ENCODE assay signal across 9 cellular contexts in the genomic region with DNA sequence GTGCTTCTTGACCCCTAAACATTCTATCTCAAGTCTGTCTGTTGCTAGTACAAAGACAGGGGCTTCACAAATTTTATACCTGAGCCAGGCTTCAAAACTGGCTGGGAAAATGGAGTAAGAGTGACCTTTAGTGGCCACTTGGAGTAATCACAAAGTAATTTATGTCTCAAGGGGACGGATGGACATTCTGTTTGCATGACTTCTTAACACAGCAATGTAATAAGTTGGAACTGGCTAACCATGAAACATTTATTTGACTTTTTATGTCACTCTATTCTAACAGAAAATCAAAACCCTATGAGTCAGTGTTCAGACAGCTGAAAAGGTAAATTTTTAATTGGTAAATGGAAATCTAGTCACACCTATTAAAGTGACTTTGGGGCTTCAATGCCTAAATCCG.
A peak's percentile ranks its signal among the peaks of the same experiment; 100 is the strongest.
DNase-seq lines count a peak whose midpoint lies in the region; ATAC-seq, FAIRE-seq and TF ChIP-seq lines count a peak whose summit lies in the region.
"Had no signal": no experiment of that assay in that cellular context is flagged by ENCODE, and none has a peak within 500 bp of the region (broad histone marks: within the 10 kb centered on the region; RNA-seq: fewer than 3 reads in every experiment).

No MANE protein-coding gene starts in this region.

- H3K9me3 Mint-ChIP-seq in stimulated activated naive CD8-positive, alpha-beta T cell treated with anti-CD3 and anti-CD28 coated beads, Interleukin-15, amount 100 ng/mL, for 72 hours: no peaks in the 10 kb centered on the region

- peak; percentile 45 for DNase-seq in HTR-8/SVneo (ENCODE audit: insufficient read length, low spot score)
- DNase-seq in RPMI7951 (ENCODE audit: low read depth): peak; percentile 79
- DNase-seq in fibroblast of lung (ENCODE audit: low read depth in 2 of 2): peak; percentile 80 to 88
- no peak for DNase-seq in osteoblast (ENCODE audit: insufficient read length, low spot score, missing footprints)
- DNase-seq in stimulated activated naive CD8-positive, alpha-beta T cell treated with anti-CD3 and anti-CD28 coated beads, Interleukin-15, amount 100 ng/mL, for 72 hours: no peak

- H3K4me1 ChIP-seq in fibroblast of lung (ENCODE audit: control insufficient read depth, extremely low read depth, insufficient read depth, low read length): peaks cover 4% of the 10 kb centered on the region
- peaks cover 10% of the 10 kb centered on the region for H3K4me1 ChIP-seq in osteoblast (ENCODE audit: insufficient read depth, low read length)

- H3K4me2 ChIP-seq in fibroblast of lung (ENCODE audit: extremely low read depth, insufficient read depth, low read length) (no peak overlapping the region), osteoblast (ENCODE audit: insufficient read depth, low read length) (no peak overlapping the region)

- FAIRE-seq in A204.1 (lab: Jason Lieb, UNC) (peak; percentile 68), HTR-8/SVneo (lab: Jason Lieb, UNC) (no peak)
- FAIRE-seq: colon had no signal

- no peak overlapping the region for H2AFZ ChIP-seq in fibroblast of lung (ENCODE audit: low read length)
- peak overlapping the region; percentile 57 for H2AFZ ChIP-seq in osteoblast (ENCODE audit: low read length)

- H3K79me2 ChIP-seq in fibroblast of lung (ENCODE audit: control insufficient read depth, insufficient read depth, low read length) (no peaks in the 10 kb centered on the region), osteoblast (ENCODE audit: insufficient read depth, low read length) (no peaks in the 10 kb centered on the region)

- H4K20me1 ChIP-seq in fibroblast of lung (ENCODE audit: control insufficient read depth, extremely low read depth, insufficient read depth, low read length) (no peaks in the 10 kb centered on the region), osteoblast (ENCODE audit: insufficient read depth, low read length) (no peaks in the 10 kb centered on the region)

- H3K27ac Mint-ChIP-seq in stimulated activated naive CD8-positive, alpha-beta T cell treated with anti-CD3 and anti-CD28 coated beads, Interleukin-15, amount 100 ng/mL, for 72 hours: no peak overlapping the region

- no peak overlapping the region for H3K4me3 ChIP-seq in fibroblast of lung (replicated peaks in 1 of 4; ENCODE audit: control extremely low read depth in 1 of 4, insufficient read depth in 1 of 4, low read depth in 3 of 4, low read length in 4 of 4)
- no peak overlapping the region for H3K4me3 ChIP-seq in osteoblast (ENCODE audit: insufficient read depth, low read length)

- no peaks in the 10 kb centered on the region for H3K36me3 ChIP-seq in fibroblast of lung (ENCODE audit: control insufficient read depth, insufficient read depth, low read length)
- H3K36me3 ChIP-seq in osteoblast (ENCODE audit: insufficient read depth, low read length): no peaks in the 10 kb centered on the region

- no peaks in the 10 kb centered on the region for H3K27me3 Mint-ChIP-seq in stimulated activated naive CD8-positive, alpha-beta T cell treated with anti-CD3 and anti-CD28 coated beads, Interleukin-15, amount 100 ng/mL, for 72 hours

- H3K27me3 ChIP-seq in fibroblast of lung (ENCODE audit: control insufficient read depth, insufficient read depth, low read length) (no peaks in the 10 kb centered on the region), osteoblast (ENCODE audit: insufficient read depth, low read length) (no peaks in the 10 kb centered on the region)

- H3K27ac ChIP-seq in fibroblast of lung (ENCODE audit: insufficient read depth, low read length) (no peak overlapping the region), osteoblast (ENCODE audit: low read depth, low read length) (peak overlapping the region; percentile 23)

- TF ChIP-seq CTCF in fibroblast of lung (conservative IDR thresholded peaks at IDR 0.05 in 1 of 2, IDR thresholded peaks at IDR 0.05 in 1 of 2; ENCODE audit: low read depth in 1 of 2, low read length in 2 of 2) (peak; percentile 57 to 67), osteoblast (IDR thresholded peaks at IDR 0.05; ENCODE audit: extremely low read depth, low read depth, low read length) (peak; percentile 66)

- no peaks in the 10 kb centered on the region for H3K4me1 Mint-ChIP-seq in stimulated activated naive CD8-positive, alpha-beta T cell treated with anti-CD3 and anti-CD28 coated beads, Interleukin-15, amount 100 ng/mL, for 72 hours

- ATAC-seq in GM18508 (IDR thresholded peaks at IDR 0.05; ENCODE audit: insufficient read depth, unreplicated experiment) (peak; percentile 59), GM19463 (IDR thresholded peaks at IDR 0.05; ENCODE audit: unreplicated experiment) (no peak)
- ATAC-seq in stimulated activated naive CD8-positive, alpha-beta T cell treated with anti-CD3 and anti-CD28 coated beads, Interleukin-15, amount 100 ng/mL, for 72 hours: no peak

- H3K4me3 Mint-ChIP-seq in stimulated activated naive CD8-positive, alpha-beta T cell treated with anti-CD3 and anti-CD28 coated beads, Interleukin-15, amount 100 ng/mL, for 72 hours: no peak overlapping the region

- no peak overlapping the region for H3K9ac ChIP-seq in fibroblast of lung (ENCODE audit: insufficient read depth, low read length)

- H3K9me3 ChIP-seq in fibroblast of lung (ENCODE audit: control insufficient read depth, insufficient read depth, low read depth, low read length): no peaks in the 10 kb centered on the region
- no peaks in the 10 kb centered on the region for H3K9me3 ChIP-seq in osteoblast (ENCODE audit: low read depth, low read length)

Comparison
In these comparisons a context has a peak if more than half of its experiments do, and no peak if none do; other contexts are left out.
1. DNase-seq: peak in HTR-8/SVneo (single experiment), RPMI7951 (single experiment) and fibroblast of lung (2 of 2); none in osteoblast (single experiment) and stimulated activated naive CD8-positive, alpha-beta T cell treated with anti-CD3 and anti-CD28 coated beads, Interleukin-15, amount 100 ng/mL, for 72 hours (0 of 2).